21 cellular contexts compared by ENCODE assay signal in genomic region chr2:69081757-69082156, GRCh38.
DNase-seq lines count a peak whose midpoint lies in the region; ATAC-seq, FAIRE-seq and TF ChIP-seq lines count a peak whose summit lies in the region.
"Had no signal": no experiment of that assay in that cellular context is flagged by ENCODE, and none has a peak within 500 bp of the region (broad histone marks: within the 10 kb centered on the region; RNA-seq: fewer than 3 reads in every experiment).

No MANE protein-coding gene starts in this region.

- no peaks in the 10 kb centered on the region for H3K9me3 ChIP-seq in Panc1 (ENCODE audit: control insufficient read depth, insufficient read depth, low read depth, low read length)
- no peaks in the 10 kb centered on the region for H3K9me3 ChIP-seq in transverse colon
- no peaks in the 10 kb centered on the region for H3K9me3 ChIP-seq in thyroid gland
- H3K9me3 ChIP-seq: HAP-1, heart left ventricle had no signal

- no peak for FAIRE-seq in GM19239 (lab: Jason Lieb, UNC)
- FAIRE-seq: GM12891 had no signal

- peak overlapping the region; percentile 87 for H3K27ac Mint-ChIP-seq in dendritic cell treated with granulocyte-macrophage colony-stimulating factor and Interleukin-4, amounts not matched to agents 40 ng/mL and 50 ng/mL, for 4 days
- peak overlapping the region; percentile 90 for H3K27ac Mint-ChIP-seq in nephron progenitor cell
- H3K27ac Mint-ChIP-seq: activated T-helper 17 cell treated with anti-CD3 and anti-CD28 coated beads, Interleukin-2, amount 50 U/mL, for 72 hours; memory B cell had no signal

- H3K36me3 ChIP-seq in Panc1 (ENCODE audit: control insufficient read depth, insufficient read depth, low read length), result peaks cover 12% of the 10 kb centered on the region
- H3K36me3 ChIP-seq in transverse colon, result no peaks in the 10 kb centered on the region
- H3K36me3 ChIP-seq in thyroid gland, result no peaks in the 10 kb centered on the region

- POLR2A ChIA-PET in Panc1 (lab: Charles Lee), result no interaction called here

- BruUV-seq in Panc1 (replicated peaks; lab: Mats Ljungman, UMichigan), result no TSS peak

- H3K4me3 ChIP-seq in Panc1 (ENCODE audit: low read depth in 2 of 2, low read length in 2 of 2) (no peak overlapping the region), transverse colon (no peak overlapping the region), thyroid gland (replicated peaks in 1 of 3) (no peak overlapping the region)
- H3K4me3 ChIP-seq: cardiac muscle cell, HAP-1, heart left ventricle had no signal

- CTCF ChIA-PET in Panc1 (lab: Charles Lee), result interaction anchor here (1.5 kb wide), 1 partner anchor 225 kb away, joined by 8 read pairs; no protein-coding TSS in a partner anchor

- peaks cover 63% of the 10 kb centered on the region for H3K4me1 Mint-ChIP-seq in dendritic cell treated with granulocyte-macrophage colony-stimulating factor and Interleukin-4, amounts not matched to agents 40 ng/mL and 50 ng/mL, for 4 days (ENCODE audit: low read depth)
- peaks cover 26% of the 10 kb centered on the region for H3K4me1 Mint-ChIP-seq in nephron progenitor cell
- H3K4me1 Mint-ChIP-seq: activated T-helper 17 cell treated with anti-CD3 and anti-CD28 coated beads, Interleukin-2, amount 50 U/mL, for 72 hours; memory B cell had no signal

- intact Hi-C loops in Panc1 (cut with micrococcal nuclease; ENCODE audit: unreplicated experiment), result no loop called here
- intact Hi-C loops in dendritic cell treated with granulocyte-macrophage colony-stimulating factor and Interleukin-4, amounts not matched to agents 40 ng/mL and 50 ng/mL, for 4 days (cut with micrococcal nuclease), result loop anchor here (5.0 kb wide), 1 partner anchor 96 kb away; no protein-coding TSS in a partner anchor
- intact Hi-C loops in transverse colon (cut with DNase I; ENCODE audit: low total_unique reads), result no loop called here
- intact Hi-C loops in thyroid gland (cut with DNase I), result no loop called here

- in situ Hi-C loops in Panc1 (cut with HindIII; ENCODE audit: low pct_unique_long_range_greater_than_20kb, low sequenced_read_pairs) (no loop called here), transverse colon (cut with MboI; ENCODE audit: low pct_ligation_motif_present in 1 of 4, low pct_unique_long_range_greater_than_20kb in 1 of 4, low sequenced_read_pairs in 3 of 4) (no loop called here)

- H3K27me3 Mint-ChIP-seq in dendritic cell treated with granulocyte-macrophage colony-stimulating factor and Interleukin-4, amounts not matched to agents 40 ng/mL and 50 ng/mL, for 4 days, result no peaks in the 10 kb centered on the region
- H3K27me3 Mint-ChIP-seq in nephron progenitor cell (ENCODE audit: low read depth, poor library complexity), result no peaks in the 10 kb centered on the region

- ATAC-seq in Panc1 (no peak; the same call in 1 of the 2 replicates), HG03439 (IDR thresholded peaks at IDR 0.05; ENCODE audit: unreplicated experiment) (no peak)
- ATAC-seq: activated T-helper 17 cell treated with anti-CD3 and anti-CD28 coated beads, Interleukin-2, amount 50 U/mL, for 72 hours; stimulated activated naive CD8-positive, alpha-beta T cell treated with anti-CD3 and anti-CD28 coated beads, Interleukin-15, amount 100 ng/mL, for 72 hours had no signal

- WGBS in transverse colon (ENCODE audit: low coverage in 1 of 2), 2 donors, result 80 to 100% methylated on average over 1 to 4 of the region's 4 CpGs
- 85 to 90% methylated on average over 4 of the region's 4 CpGs for WGBS in thyroid gland, 2 donors

- peak overlapping the region; percentile 40 for H3K4me3 Mint-ChIP-seq in dendritic cell treated with granulocyte-macrophage colony-stimulating factor and Interleukin-4, amounts not matched to agents 40 ng/mL and 50 ng/mL, for 4 days
- no peak overlapping the region for H3K4me3 Mint-ChIP-seq in nephron progenitor cell
- H3K4me3 Mint-ChIP-seq: activated T-helper 17 cell treated with anti-CD3 and anti-CD28 coated beads, Interleukin-2, amount 50 U/mL, for 72 hours; memory B cell; stimulated activated naive CD8-positive, alpha-beta T cell treated with anti-CD3 and anti-CD28 coated beads, Interleukin-15, amount 100 ng/mL, for 72 hours had no signal

- no peaks in the 10 kb centered on the region for H3K9me3 Mint-ChIP-seq in dendritic cell treated with granulocyte-macrophage colony-stimulating factor and Interleukin-4, amounts not matched to agents 40 ng/mL and 50 ng/mL, for 4 days
- H3K9me3 Mint-ChIP-seq in nephron progenitor cell, result no peaks in the 10 kb centered on the region
- H3K9me3 Mint-ChIP-seq: activated T-helper 17 cell treated with anti-CD3 and anti-CD28 coated beads, Interleukin-2, amount 50 U/mL, for 72 hours; memory B cell; stimulated activated naive CD8-positive, alpha-beta T cell treated with anti-CD3 and anti-CD28 coated beads, Interleukin-15, amount 100 ng/mL, for 72 hours had no signal

- no peak for TF ChIP-seq POLR2A in transverse colon (IDR thresholded peaks at IDR 0.05)
- no peak for TF ChIP-seq POLR2A in thyroid gland (IDR thresholded peaks at IDR 0.05)

- peaks cover 31% of the 10 kb centered on the region for H3K4me1 ChIP-seq in Panc1 (ENCODE audit: control insufficient read depth, insufficient read depth, low read length)
- H3K4me1 ChIP-seq in transverse colon, result peaks cover 0 to 20% (median 14%) of the 10 kb centered on the region in 4 donors
- peaks cover 4 to 36% of the 10 kb centered on the region in 2 donors for H3K4me1 ChIP-seq in thyroid gland

- DNase-seq in Panc1 (ENCODE audit: low read depth, low spot score) (no peak), nephron progenitor cell (no peak), transverse colon (no peak), thyroid gland (no peak), GM19239 (ENCODE audit: insufficient read length, low spot score) (no peak)
- DNase-seq: activated CD4-positive, alpha-beta T cell treated with anti-CD3 and anti-CD28 coated beads for 1 hour; DMS 273 treated with DMSO at 0.1 percent for 48 hours; effector CD4-positive, alpha-beta T cell; GF-D8; heart left ventricle; NCI-H1092 treated with DMSO at 0.1 percent for 48 hours; NCI-H526 treated with DMSO at 0.1 percent for 48 hours; retina; stimulated activated naive CD8-positive, alpha-beta T cell treated with anti-CD3 and anti-CD28 coated beads, Interleukin-15, amount 100 ng/mL, for 72 hours had no signal

- TF ChIP-seq CTCF in Panc1 (IDR thresholded peaks at IDR 0.05), result no peak
- TF ChIP-seq CTCF in nephron progenitor cell (IDR thresholded peaks at IDR 0.05), result no peak
- TF ChIP-seq CTCF in transverse colon (IDR thresholded peaks at IDR 0.05), result no peak
- no peak for TF ChIP-seq CTCF in thyroid gland (IDR thresholded peaks at IDR 0.05)

- no peaks in the 10 kb centered on the region for H3K36me3 Mint-ChIP-seq in dendritic cell treated with granulocyte-macrophage colony-stimulating factor and Interleukin-4, amounts not matched to agents 40 ng/mL and 50 ng/mL, for 4 days (ENCODE audit: low read depth)
- H3K36me3 Mint-ChIP-seq in nephron progenitor cell (ENCODE audit: low read depth), result peaks cover 86% of the 10 kb centered on the region
- H3K36me3 Mint-ChIP-seq: memory B cell had no signal

- H3K27ac ChIP-seq in Panc1 (ENCODE audit: low read length) (peak overlapping the region; percentile 94), transverse colon (peak overlapping the region; percentile 51 to 79 (median 61)), thyroid gland (peak overlapping the region in 1 of 3 donors; percentile 46)
- H3K27ac ChIP-seq: cardiac muscle cell had no signal

- TF ChIP-seq EP300 in transverse colon (IDR thresholded peaks at IDR 0.05; ENCODE audit: low read depth), result no peak

- no peaks in the 10 kb centered on the region for H3K27me3 ChIP-seq in Panc1 (ENCODE audit: control insufficient read depth, insufficient read depth, low read length)
- no peaks in the 10 kb centered on the region for H3K27me3 ChIP-seq in transverse colon
- H3K27me3 ChIP-seq in thyroid gland, result no peaks in the 10 kb centered on the region
- H3K27me3 ChIP-seq: cardiac muscle cell, heart left ventricle had no signal
